Comparison of ENCODE assay signal across 9 cellular contexts in the genomic region with DNA sequence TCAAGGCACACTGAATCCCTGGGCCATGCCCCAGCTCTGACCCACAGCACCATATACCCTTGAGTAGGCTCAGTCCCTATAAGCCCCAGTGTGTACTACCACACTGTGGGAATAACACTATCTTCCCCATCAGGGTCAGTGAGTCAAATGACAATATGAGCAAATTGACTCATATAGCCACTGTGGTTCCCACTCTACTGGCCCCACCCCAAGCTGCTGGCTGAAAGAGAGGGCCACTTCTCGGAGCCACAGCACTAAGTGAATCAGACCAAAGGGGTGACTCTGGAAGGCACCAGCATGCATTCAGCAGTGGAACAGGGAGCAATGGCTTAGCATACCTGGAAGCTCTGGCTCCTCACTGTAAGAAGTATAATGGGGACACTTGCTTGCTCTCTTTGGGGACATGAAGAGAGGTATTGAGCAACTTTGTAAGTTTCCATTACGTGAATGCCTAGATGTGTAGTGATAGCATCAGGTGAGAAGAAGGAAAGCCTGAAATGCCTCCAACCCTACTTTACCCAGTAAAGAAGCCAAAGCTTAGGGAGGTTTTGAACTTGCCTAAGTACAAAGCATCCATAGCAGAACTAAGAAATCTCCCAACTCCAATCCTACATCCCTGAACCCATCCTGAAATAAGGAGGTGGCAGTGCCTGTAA. TPM values are rescaled to one million over a fixed set of nuclear protein-coding genes. Genes with fewer than 3 reads are reported as not detected.
DNase-seq lines count a peak whose midpoint lies in the region; ATAC-seq and TF ChIP-seq lines count a peak whose summit lies in the region.
"Had no signal": no experiment of that assay in that cellular context is flagged by ENCODE, and none has a peak within 500 bp of the region (broad histone marks: within the 10 kb centered on the region; RNA-seq: fewer than 3 reads in every experiment).

No MANE protein-coding gene starts in this region.

- H3K9me3 ChIP-seq in mesenchymal stem cell (ENCODE audit: control insufficient read depth, low read length) (no peaks in the 10 kb centered on the region), vagina (no peaks in the 10 kb centered on the region)

- peak overlapping the region; percentile 78 to 81 for H3K18ac ChIP-seq in mesenchymal stem cell (ENCODE audit: low read depth in 1 of 2, low read length in 2 of 2)

- no peak for TF ChIP-seq CTCF in vagina (IDR thresholded peaks at IDR 0.05)

- H2BK15ac ChIP-seq in mesenchymal stem cell (ENCODE audit: low read depth, poor library complexity, severe bottlenecking), result peak overlapping the region; percentile 85

- H3K27ac ChIP-seq in angular gyrus (ENCODE audit: low read depth, low read length), result peak overlapping the region; percentile 17
- peak overlapping the region; percentile 51 for H3K27ac ChIP-seq in mesenchymal stem cell (ENCODE audit: low read length, poor library complexity, severe bottlenecking)
- H3K27ac ChIP-seq in vagina, result peak overlapping the region; percentile 75

- peak overlapping the region; percentile 15 for H2AK5ac ChIP-seq in mesenchymal stem cell (ENCODE audit: low read length, severe bottlenecking)

- H3K36me3 ChIP-seq in mesenchymal stem cell (ENCODE audit: control insufficient read depth in 1 of 2, insufficient read depth in 2 of 2, low read depth in 1 of 2, low read length in 2 of 2), result peaks cover 19 to 56% of the 10 kb centered on the region in 2 experiments
- H3K36me3 ChIP-seq in vagina, result peaks cover 0 to 38% of the 10 kb centered on the region in 2 donors

- H3K4me1 ChIP-seq in mesenchymal stem cell (ENCODE audit: control insufficient read depth, insufficient read depth, low read depth, low read length) (peaks cover 27% of the 10 kb centered on the region), vagina (peaks cover 74% of the 10 kb centered on the region)

- H3K27me3 ChIP-seq in mesenchymal stem cell (ENCODE audit: control insufficient read depth in 1 of 2, insufficient read depth in 1 of 2, low read length in 2 of 2), result no peaks in the 10 kb centered on the region
- no peaks in the 10 kb centered on the region for H3K27me3 ChIP-seq in vagina

- peak overlapping the region; percentile 51 to 91 for H2BK12ac ChIP-seq in mesenchymal stem cell (ENCODE audit: low read length in 2 of 2)

- H3K4ac ChIP-seq in mesenchymal stem cell (ENCODE audit: low read depth in 1 of 2, low read length in 2 of 2), result peak overlapping the region; percentile 29 to 48

- ATAC-seq in HG03175 (IDR thresholded peaks at IDR 0.05; ENCODE audit: unreplicated experiment), result peak; percentile 72

- no peak overlapping the region for H2AFZ ChIP-seq in mesenchymal stem cell (ENCODE audit: low read depth, low read length)

- DNase-seq in activated T-cell treated with anti-CD3 and anti-CD28 coated beads for 24 hours (ENCODE audit: low read depth) (peak; percentile 45), mesenchymal stem cell (peak; percentile 89), vagina (ENCODE audit: extremely low spot score in 2 of 2) (no peak), DMS79 treated with DMSO at 0.1 percent for 48 hours (lab: John Stamatoyannopoulos, UW) (no peak), dedifferentiated amniotic fluid mesenchymal stem cell (ENCODE audit: extremely low spot score) (no peak)
- no peak for DNase-seq in activated T-cell treated with anti-CD3 and anti-CD28 coated beads, Interleukin-2, amount 50 U/mL, for 1 hour

- intact Hi-C loops in vagina (cut with DNase I), result no loop called here

- no peak overlapping the region for H2BK5ac ChIP-seq in mesenchymal stem cell (ENCODE audit: low read depth, low read length, poor library complexity, severe bottlenecking)

- 34% methylated on average over 2 of the region's 2 CpGs for WGBS in mesenchymal stem cell

- H3K4me3 ChIP-seq in mesenchymal stem cell (ENCODE audit: insufficient read depth in 1 of 2, low read depth in 1 of 2, low read length in 2 of 2), result peak overlapping the region in 1 of 2 experiments; percentile 38
- no peak overlapping the region for H3K4me3 ChIP-seq in vagina

- H3K4me2 ChIP-seq in mesenchymal stem cell (ENCODE audit: low read length, poor library complexity, severe bottlenecking), result no peak overlapping the region

- peaks cover 8% of the 10 kb centered on the region for H3K79me1 ChIP-seq in mesenchymal stem cell (replicated peaks; ENCODE audit: low read length, poor library complexity, severe bottlenecking)

- peak overlapping the region; percentile 66 for H4K8ac ChIP-seq in mesenchymal stem cell (ENCODE audit: low read length)

- H3K9ac ChIP-seq in mesenchymal stem cell (ENCODE audit: low read length), result peak overlapping the region; percentile 83

- no peak overlapping the region for H3K14ac ChIP-seq in mesenchymal stem cell (ENCODE audit: low read length in 2 of 2)

- no peak overlapping the region for H2BK120ac ChIP-seq in mesenchymal stem cell (ENCODE audit: low read depth, low read length)

- H3K23ac ChIP-seq in mesenchymal stem cell (ENCODE audit: low read length in 2 of 2), result no peak overlapping the region

- peak overlapping the region; percentile 57 for H4K91ac ChIP-seq in mesenchymal stem cell (ENCODE audit: low read length)

- no peak for TF ChIP-seq POLR2A in vagina (IDR thresholded peaks at IDR 0.05)

RNA-seq across cellular contexts. Expression of a gene that starts 13.5 kb away (rescaled TPM):
- polyA plus RNA-seq in mesenchymal stem cell (2013, experiment 1 of 2), result 391 TPM
- 399 TPM for polyA plus RNA-seq in mesenchymal stem cell (2013, experiment 2 of 2)
- total RNA-seq in vagina, result 272 TPM

RNA-seq across cellular contexts. Expression of a gene that starts 22.1 kb away (rescaled TPM):
- polyA plus RNA-seq in mesenchymal stem cell (2013, experiment 1 of 2), result not detected
- 0.07 TPM for polyA plus RNA-seq in mesenchymal stem cell (2013, experiment 2 of 2)
- total RNA-seq in vagina, result not detected
- total RNA-seq: CD4-positive, CD25-positive, alpha-beta regulatory T cell had no signal
- polyA plus RNA-seq: CD4-positive, CD25-positive, alpha-beta regulatory T cell had no signal

RNA-seq across cellular contexts. Expression of a gene that starts 51.6 kb away (rescaled TPM):
- 13.6 TPM for polyA plus RNA-seq in mesenchymal stem cell (2013, experiment 1 of 2)
- 14.5 TPM for polyA plus RNA-seq in mesenchymal stem cell (2013, experiment 2 of 2)
- 29.7 TPM for total RNA-seq in vagina

Comparison
In these comparisons a context has a peak if more than half of its experiments do, and no peak if none do; other contexts are left out.
1. DNase-seq: peak in activated T-cell treated with anti-CD3 and anti-CD28 coated beads for 24 hours (single experiment) and mesenchymal stem cell (single experiment); none in activated T-cell treated with anti-CD3 and anti-CD28 coated beads, Interleukin-2, amount 50 U/mL, for 1 hour (single experiment), vagina (0 of 2), DMS79 treated with DMSO at 0.1 percent for 48 hours (single experiment) and dedifferentiated amniotic fluid mesenchymal stem cell (single experiment).
2. H3K27ac ChIP-seq: peak in every context shown above with its lines; median percentile 75 in vagina; 51 in mesenchymal stem cell; 17 in angular gyrus.